ENCODE assay signal across 2 cellular contexts in genomic region chr3:178155521-178155920, GRCh38.
TF ChIP-seq lines count a peak whose summit lies in the region.

No MANE protein-coding gene starts in this region.

TF ChIP-seq in HCT116, 20 proteins besides CTCF, POLR2A, EP300 and RAD21 (continued from another document):
- TF ChIP-seq MAX (IDR thresholded peaks at IDR 0.05) = no peak
- TF ChIP-seq ELF1 (IDR thresholded peaks at IDR 0.05; ENCODE audit: borderline replicate concordance, low read depth) = no peak
- TF ChIP-seq ZBTB33 (IDR thresholded peaks at IDR 0.05; ENCODE audit: extremely low read depth, insufficient replicate concordance, low read length) = no peak
- no peak for TF ChIP-seq SP1 (IDR thresholded peaks at IDR 0.05; ENCODE audit: low read depth)
- no peak for TF ChIP-seq FOSL1 (IDR thresholded peaks at IDR 0.05; ENCODE audit: low read depth)
- TF ChIP-seq JUND (IDR thresholded peaks at IDR 0.05) = no peak
- no peak for TF ChIP-seq ZNF274 (IDR thresholded peaks at IDR 0.05; ENCODE audit: low read depth, low read length)
- TF ChIP-seq ATF3 (IDR thresholded peaks at IDR 0.05) = no peak
- no peak for TF ChIP-seq REST (IDR thresholded peaks at IDR 0.05; ENCODE audit: low read depth)
- no peak for TF ChIP-seq EZH2phosphoT487 (IDR thresholded peaks at IDR 0.05; ENCODE audit: borderline replicate concordance)
- no peak for TF ChIP-seq SRF (IDR thresholded peaks at IDR 0.05; ENCODE audit: low read depth)
- no peak for TF ChIP-seq ZFX (IDR thresholded peaks at IDR 0.05)
- no peak for TF ChIP-seq SIN3A (IDR thresholded peaks at IDR 0.05; ENCODE audit: low read depth)

TF ChIP-seq in K562, 482 proteins besides CTCF, POLR2A, EP300 and RAD21 (continued from another document):
- TF ChIP-seq CREB3L1 (IDR thresholded peaks at IDR 0.05; ENCODE audit: borderline replicate concordance, low read depth) = no peak
- no peak for TF ChIP-seq TFE3 (CRISPR knock-in tag; IDR thresholded peaks at IDR 0.05)
- TF ChIP-seq JUND (IDR thresholded peaks at IDR 0.05; ENCODE audit: borderline replicate concordance, low read depth, low read length) = no peak
- TF ChIP-seq JUND (tag; IDR thresholded peaks at IDR 0.05; ENCODE audit: borderline replicate concordance, low read depth, low read length) = no peak
- no peak for TF ChIP-seq THAP12 (CRISPR knock-in tag; IDR thresholded peaks at IDR 0.05)
- TF ChIP-seq FOXA1 (IDR thresholded peaks at IDR 0.05; ENCODE audit: borderline replicate concordance) = no peak
- no peak for TF ChIP-seq MITF (IDR thresholded peaks at IDR 0.05)
- no peak for TF ChIP-seq PREB (CRISPR knock-in tag; IDR thresholded peaks at IDR 0.05)
- no peak for TF ChIP-seq BRCA1 (IDR thresholded peaks at IDR 0.05)
- no peak for TF ChIP-seq BRCA1 (CRISPR knock-in tag; IDR thresholded peaks at IDR 0.05)
- no peak for TF ChIP-seq PRPF4 (IDR thresholded peaks at IDR 0.05; ENCODE audit: insufficient read depth, low read depth, low read length, poor library complexity, severe bottlenecking)
- TF ChIP-seq L3MBTL2 (IDR thresholded peaks at IDR 0.05) = no peak
- TF ChIP-seq RFX1 (IDR thresholded peaks at IDR 0.05) = no peak
- TF ChIP-seq MTA3 (IDR thresholded peaks at IDR 0.05; ENCODE audit: borderline replicate concordance) = no peak
- TF ChIP-seq ZNF140 (CRISPR knock-in tag; IDR thresholded peaks at IDR 0.05) = no peak
- no peak for TF ChIP-seq ZNF175 (CRISPR knock-in tag; IDR thresholded peaks at IDR 0.05; ENCODE audit: low read depth)
